ENCODE assay signal across 14 cellular contexts in the genomic region with DNA sequence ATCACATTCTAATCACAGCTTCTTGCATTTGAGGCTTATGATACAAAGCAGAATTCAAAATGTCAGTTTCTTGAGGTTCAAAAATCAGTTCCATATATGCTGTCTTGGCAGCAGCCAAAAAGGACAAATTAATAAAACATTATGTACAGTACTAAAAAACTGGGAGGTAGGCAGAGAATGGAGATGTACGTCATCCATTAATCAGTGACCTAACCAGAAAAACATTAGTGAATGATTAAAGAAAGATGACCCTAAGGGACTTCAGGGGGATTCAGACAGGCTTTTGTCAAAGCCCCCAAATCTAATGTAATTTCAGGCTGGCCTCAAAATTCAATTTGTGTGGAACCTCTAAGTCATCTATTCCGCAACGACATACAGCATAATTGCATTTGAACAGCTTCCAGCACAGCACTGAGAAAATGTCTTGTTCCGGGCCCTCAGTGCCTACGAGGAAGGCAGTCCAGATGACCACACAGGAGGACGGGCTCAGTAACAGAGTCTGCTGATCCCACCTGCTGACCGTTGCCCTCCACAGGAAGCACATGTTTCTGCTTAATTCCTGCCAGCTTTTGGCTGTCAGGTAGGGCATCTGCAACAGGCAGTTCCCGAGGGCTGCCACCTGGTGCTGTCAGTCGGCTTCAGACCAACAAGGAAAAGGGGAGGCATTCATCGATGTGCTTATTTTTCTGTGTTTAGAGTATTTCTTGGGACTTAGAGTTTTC.
DNase-seq lines count a peak whose midpoint lies in the region; ATAC-seq and TF ChIP-seq lines count a peak whose summit lies in the region.
"Had no signal": no experiment of that assay in that cellular context is flagged by ENCODE, and none has a peak within 500 bp of the region (broad histone marks: within the 10 kb centered on the region; RNA-seq: fewer than 3 reads in every experiment).

No MANE protein-coding gene starts in this region.

- H3F3A ChIP-seq in GM23338 (replicated peaks; ENCODE audit: low read depth), result no peaks in the 10 kb centered on the region
- H3F3A ChIP-seq in neural progenitor cell (ENCODE audit: low read depth), result no peaks in the 10 kb centered on the region

- no peak overlapping the region for H3K9ac ChIP-seq in neural progenitor cell

- CTCF ChIA-PET in T-cell (lab: Charles Lee), result interaction anchor here in 1 of 2 donors (0.5 kb wide), 1 partner anchor 385 kb away, joined by 3 read pairs; no protein-coding TSS in a partner anchor

- H3K9me3 Mint-ChIP-seq in GM23338 (no peaks in the 10 kb centered on the region), glutamatergic neuron (ENCODE audit: unreplicated experiment) (no peaks in the 10 kb centered on the region), neural progenitor cell (no peaks in the 10 kb centered on the region), T-cell (peaks cover 0 to 3% (median 0%) of the 10 kb centered on the region in 3 donors)
- H3K9me3 Mint-ChIP-seq: activated CD8-positive, alpha-beta T cell treated with anti-CD3 and anti-CD28 coated beads for 36 hours; activated naive CD4-positive, alpha-beta T cell treated with anti-CD3 and anti-CD28 coated beads for 36 hours had no signal

- no peaks in the 10 kb centered on the region for H3K79me2 ChIP-seq in GM23338 (replicated peaks; ENCODE audit: insufficient read depth)
- no peaks in the 10 kb centered on the region for H3K79me2 ChIP-seq in neural progenitor cell (ENCODE audit: low read depth)

- H3K36me3 ChIP-seq in GM23338 (ENCODE audit: insufficient read depth) (no peaks in the 10 kb centered on the region), neural progenitor cell (no peaks in the 10 kb centered on the region)
- H3K36me3 ChIP-seq: HAP-1 had no signal

- no peaks in the 10 kb centered on the region for H4K20me1 ChIP-seq in GM23338 (replicated peaks; ENCODE audit: insufficient read depth)
- no peaks in the 10 kb centered on the region for H4K20me1 ChIP-seq in neural progenitor cell (ENCODE audit: low read depth)

- POLR2A ChIA-PET in T-cell (lab: Charles Lee), result no interaction called here

- H3K27ac Mint-ChIP-seq in GM23338, result no peak overlapping the region
- H3K27ac Mint-ChIP-seq in glutamatergic neuron (ENCODE audit: unreplicated experiment), result no peak overlapping the region
- no peak overlapping the region for H3K27ac Mint-ChIP-seq in neural progenitor cell
- H3K27ac Mint-ChIP-seq in T-cell, result no peak overlapping the region
- H3K27ac Mint-ChIP-seq: activated CD8-positive, alpha-beta T cell treated with anti-CD3 and anti-CD28 coated beads for 36 hours; activated naive CD4-positive, alpha-beta T cell treated with anti-CD3 and anti-CD28 coated beads for 36 hours had no signal

- H3K4me3 Mint-ChIP-seq in GM23338 (no peak overlapping the region), glutamatergic neuron (ENCODE audit: unreplicated experiment) (no peak overlapping the region), neural progenitor cell (no peak overlapping the region), T-cell (no peak overlapping the region)
- H3K4me3 Mint-ChIP-seq: activated CD8-positive, alpha-beta T cell treated with anti-CD3 and anti-CD28 coated beads for 36 hours; activated naive CD4-positive, alpha-beta T cell treated with anti-CD3 and anti-CD28 coated beads for 36 hours had no signal

- no peak overlapping the region for H3K27ac ChIP-seq in GM23338 (ENCODE audit: low read depth)
- no peak overlapping the region for H3K27ac ChIP-seq in neural progenitor cell

- peak overlapping the region; percentile 4; the same call in 1 of the 2 replicates for H2AFZ ChIP-seq in GM23338
- no peak overlapping the region for H2AFZ ChIP-seq in neural progenitor cell (replicated peaks)

- DNase-seq in GM23338 (ENCODE audit: low spot score) (peak; percentile 59), SHP77 treated with DMSO at 0.1 percent for 48 hours (lab: John Stamatoyannopoulos, UW) (peak; percentile 46), glutamatergic neuron (peak; percentile 34), neural progenitor cell (ENCODE audit: low spot score) (peak; percentile 53), NCI-H2196 treated with DMSO at 0.1 percent for 48 hours (lab: John Stamatoyannopoulos, UW; ENCODE audit: unreplicated experiment) (no peak), T-helper 1 cell (no peak), T-cell (no peak), activated T-cell treated with anti-CD3 and anti-CD28 coated beads for 4 hours (no peak)
- DNase-seq: activated CD8-positive, alpha-beta T cell treated with anti-CD3 and anti-CD28 coated beads for 36 hours; activated naive CD4-positive, alpha-beta T cell treated with anti-CD3 and anti-CD28 coated beads for 36 hours; foreskin melanocyte; NCI-H1930; T-helper 9 cell had no signal

- H3K9me3 ChIP-seq in neural progenitor cell (ENCODE audit: low read depth), result no peaks in the 10 kb centered on the region
- H3K9me3 ChIP-seq: HAP-1 had no signal

- H3K4me2 ChIP-seq in GM23338 (no peak overlapping the region), neural progenitor cell (no peak overlapping the region)

- ATAC-seq in GM23338 (peak; percentile 89), T-cell (replicated peaks in 1 of 4) (no peak)
- ATAC-seq: activated CD8-positive, alpha-beta T cell treated with anti-CD3 and anti-CD28 coated beads for 36 hours had no signal

- H3K4me1 Mint-ChIP-seq in GM23338, result peaks cover 3% of the 10 kb centered on the region; the same call in 1 of the 3 replicates
- H3K4me1 Mint-ChIP-seq in glutamatergic neuron (ENCODE audit: low read depth, unreplicated experiment), result peaks cover 3% of the 10 kb centered on the region
- H3K4me1 Mint-ChIP-seq in neural progenitor cell, result peaks cover 3% of the 10 kb centered on the region
- no peaks in the 10 kb centered on the region for H3K4me1 Mint-ChIP-seq in T-cell

- H3K36me3 Mint-ChIP-seq in GM23338 (ENCODE audit: low read depth), result no peaks in the 10 kb centered on the region
- H3K36me3 Mint-ChIP-seq in glutamatergic neuron (ENCODE audit: unreplicated experiment), result no peaks in the 10 kb centered on the region
- H3K36me3 Mint-ChIP-seq in neural progenitor cell, result no peaks in the 10 kb centered on the region
- H3K36me3 Mint-ChIP-seq in T-cell, result no peaks in the 10 kb centered on the region

- H3K4me1 ChIP-seq in GM23338 (ENCODE audit: insufficient read depth), result no peaks in the 10 kb centered on the region
- no peaks in the 10 kb centered on the region for H3K4me1 ChIP-seq in neural progenitor cell
- H3K4me1 ChIP-seq: HAP-1 had no signal

- TF ChIP-seq CTCF in GM23338 (conservative IDR thresholded peaks at IDR 0.05; ENCODE audit: low read depth in 2 of 2) (peak; percentile 25 to 36; a peak in 3 of 4 replicates), glutamatergic neuron (IDR thresholded peaks at IDR 0.05; ENCODE audit: partially characterized antibody, unreplicated experiment) (no peak), neural progenitor cell (IDR thresholded peaks at IDR 0.05) (peak; percentile 16)

- H3K27me3 ChIP-seq in GM23338 (ENCODE audit: insufficient read depth) (no peaks in the 10 kb centered on the region), neural progenitor cell (no peaks in the 10 kb centered on the region)

- H3K27me3 Mint-ChIP-seq in GM23338 (ENCODE audit: insufficient read depth, low read depth, poor library complexity) (no peaks in the 10 kb centered on the region), glutamatergic neuron (ENCODE audit: unreplicated experiment) (no peaks in the 10 kb centered on the region), neural progenitor cell (ENCODE audit: insufficient read depth, low read depth) (no peaks in the 10 kb centered on the region), T-cell (no peaks in the 10 kb centered on the region)

- H3K4me3 ChIP-seq in GM23338 (no peak overlapping the region), neural progenitor cell (no peak overlapping the region)
- H3K4me3 ChIP-seq: HAP-1 had no signal

- H3K9me2 ChIP-seq in GM23338 (ENCODE audit: insufficient read depth), result no peaks in the 10 kb centered on the region; the same call in 1 of the 2 replicates

TF ChIP-seq in GM23338, 12 proteins besides CTCF, POLR2A, EP300 and RAD21:
- TF ChIP-seq, protein P1, sequence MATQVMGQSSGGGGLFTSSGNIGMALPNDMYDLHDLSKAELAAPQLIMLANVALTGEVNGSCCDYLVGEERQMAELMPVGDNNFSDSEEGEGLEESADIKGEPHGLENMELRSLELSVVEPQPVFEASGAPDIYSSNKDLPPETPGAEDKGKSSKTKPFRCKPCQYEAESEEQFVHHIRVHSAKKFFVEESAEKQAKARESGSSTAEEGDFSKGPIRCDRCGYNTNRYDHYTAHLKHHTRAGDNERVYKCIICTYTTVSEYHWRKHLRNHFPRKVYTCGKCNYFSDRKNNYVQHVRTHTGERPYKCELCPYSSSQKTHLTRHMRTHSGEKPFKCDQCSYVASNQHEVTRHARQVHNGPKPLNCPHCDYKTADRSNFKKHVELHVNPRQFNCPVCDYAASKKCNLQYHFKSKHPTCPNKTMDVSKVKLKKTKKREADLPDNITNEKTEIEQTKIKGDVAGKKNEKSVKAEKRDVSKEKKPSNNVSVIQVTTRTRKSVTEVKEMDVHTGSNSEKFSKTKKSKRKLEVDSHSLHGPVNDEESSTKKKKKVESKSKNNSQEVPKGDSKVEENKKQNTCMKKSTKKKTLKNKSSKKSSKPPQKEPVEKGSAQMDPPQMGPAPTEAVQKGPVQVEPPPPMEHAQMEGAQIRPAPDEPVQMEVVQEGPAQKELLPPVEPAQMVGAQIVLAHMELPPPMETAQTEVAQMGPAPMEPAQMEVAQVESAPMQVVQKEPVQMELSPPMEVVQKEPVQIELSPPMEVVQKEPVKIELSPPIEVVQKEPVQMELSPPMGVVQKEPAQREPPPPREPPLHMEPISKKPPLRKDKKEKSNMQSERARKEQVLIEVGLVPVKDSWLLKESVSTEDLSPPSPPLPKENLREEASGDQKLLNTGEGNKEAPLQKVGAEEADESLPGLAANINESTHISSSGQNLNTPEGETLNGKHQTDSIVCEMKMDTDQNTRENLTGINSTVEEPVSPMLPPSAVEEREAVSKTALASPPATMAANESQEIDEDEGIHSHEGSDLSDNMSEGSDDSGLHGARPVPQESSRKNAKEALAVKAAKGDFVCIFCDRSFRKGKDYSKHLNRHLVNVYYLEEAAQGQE (IDR thresholded peaks at IDR 0.05; ENCODE audit: unreplicated experiment), result no peak
- TF ChIP-seq STAT1 (IDR thresholded peaks at IDR 0.05; ENCODE audit: unreplicated experiment) (no peak), ETS1 (IDR thresholded peaks at IDR 0.05) (no peak), EZH2 (IDR thresholded peaks at IDR 0.05; ENCODE audit: low read depth, unreplicated experiment) (no peak), CREB1 (CRISPR knock-in tag; IDR thresholded peaks at IDR 0.05; ENCODE audit: low read depth) (no peak)
TF ChIP-seq in GM23338: peak in this region for 0.

Comparison
In these comparisons a context has a peak if more than half of its experiments do, and no peak if none do; other contexts are left out.
1. DNase-seq: peak in GM23338 (single experiment), SHP77 treated with DMSO at 0.1 percent for 48 hours (single experiment), glutamatergic neuron (single experiment) and neural progenitor cell (single experiment); none in NCI-H2196 treated with DMSO at 0.1 percent for 48 hours (single experiment), T-helper 1 cell (0 of 5), T-cell (0 of 34) and activated T-cell treated with anti-CD3 and anti-CD28 coated beads for 4 hours (single experiment).